6 cellular contexts compared by ENCODE assay signal in genomic region chr12:43345023-43345422, GRCh38.
"Had no signal": no experiment of that assay in that cellular context is flagged by ENCODE, and none has a peak within 500 bp of the region (broad histone marks: within the 10 kb centered on the region; RNA-seq: fewer than 3 reads in every experiment).

No MANE protein-coding gene starts in this region.

- H3K27ac Mint-ChIP-seq: IgD-negative memory B cell had no signal

- H3K27me3 Mint-ChIP-seq: IgD-negative memory B cell had no signal

- H3K4me3 ChIP-seq: GM23248, HAP-1 had no signal

- H3K36me3 Mint-ChIP-seq: IgD-negative memory B cell had no signal

- H3K36me3 ChIP-seq: HAP-1 had no signal

- H3K4me1 Mint-ChIP-seq: IgD-negative memory B cell had no signal

- DNase-seq: GM23248, GOT3, H7, KBM-7 had no signal

- H3K4me1 ChIP-seq: HAP-1 had no signal

- H2AFZ ChIP-seq: GM23248 had no signal

- H3K4me3 Mint-ChIP-seq: IgD-negative memory B cell had no signal

- H3K27ac ChIP-seq: GM23248 had no signal

- H3K9ac ChIP-seq: GM23248 had no signal
